7 cellular contexts compared by ENCODE assay signal in the genomic region with DNA sequence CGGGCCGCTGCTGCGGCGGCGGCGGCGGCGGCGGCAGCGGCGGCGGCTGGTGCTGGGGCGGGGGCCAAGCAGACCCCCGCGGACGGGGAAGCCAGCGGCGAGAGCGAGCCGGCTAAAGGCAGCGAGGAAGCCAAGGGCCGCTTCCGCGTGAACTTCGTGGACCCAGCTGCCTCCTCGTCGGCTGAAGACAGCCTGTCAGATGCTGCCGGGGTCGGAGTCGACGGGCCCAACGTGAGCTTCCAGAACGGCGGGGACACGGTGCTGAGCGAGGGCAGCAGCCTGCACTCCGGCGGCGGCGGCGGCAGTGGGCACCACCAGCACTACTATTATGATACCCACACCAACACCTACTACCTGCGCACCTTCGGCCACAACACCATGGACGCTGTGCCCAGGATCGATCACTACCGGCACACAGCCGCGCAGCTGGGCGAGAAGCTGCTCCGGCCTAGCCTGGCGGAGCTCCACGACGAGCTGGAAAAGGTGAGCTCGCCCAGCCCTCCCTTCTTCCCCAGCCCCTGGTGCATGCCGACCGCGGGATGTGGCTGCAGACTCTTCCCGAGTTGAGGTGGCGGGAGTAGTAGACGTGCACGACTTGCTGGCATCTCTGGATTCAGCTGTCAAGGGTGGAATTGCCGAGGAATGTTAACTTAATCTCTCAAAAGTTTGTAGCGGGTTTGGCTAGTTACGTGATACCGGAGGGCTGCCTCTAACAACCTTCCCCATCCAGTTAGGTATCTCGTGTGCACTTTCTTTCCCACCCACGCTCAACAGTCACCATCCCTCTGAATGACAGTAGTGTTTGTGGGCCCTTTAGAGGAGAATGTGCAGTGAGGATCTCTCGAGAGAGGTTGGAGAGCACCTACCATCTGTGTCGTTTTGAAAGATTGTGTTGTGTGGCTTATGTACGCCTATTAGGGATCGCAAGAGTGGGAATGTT. TPM values are rescaled to one million over a fixed set of nuclear protein-coding genes. Genes with fewer than 3 reads are reported as not detected.
DNase-seq lines count a peak whose midpoint lies in the region; ATAC-seq and TF ChIP-seq lines count a peak whose summit lies in the region.

No MANE protein-coding gene starts in this region.

- TF ChIP-seq CTCF in esophagus muscularis mucosa (IDR thresholded peaks at IDR 0.05): no peak

- H3K4me1 ChIP-seq in esophagus muscularis mucosa: peaks cover 24 to 61% (median 57%) of the 10 kb centered on the region in 4 donors

- H3K9me3 Mint-ChIP-seq in activated T-cell treated with anti-CD3 and anti-CD28 coated beads, Interleukin-2, amount 50 U/mL, for 24 hours: no peaks in the 10 kb centered on the region
- no peaks in the 10 kb centered on the region for H3K9me3 Mint-ChIP-seq in naive B cell

- H3K4me3 Mint-ChIP-seq in activated T-cell treated with anti-CD3 and anti-CD28 coated beads, Interleukin-2, amount 50 U/mL, for 24 hours: peak overlapping the region; percentile 86
- peak overlapping the region; percentile 84 to 98 (median 94) for H3K4me3 Mint-ChIP-seq in naive B cell

- peak; percentile 73 for DNase-seq in NCI-H524 treated with DMSO at 0.1 percent for 48 hours (lab: John Stamatoyannopoulos, UW)
- DNase-seq in activated T-cell treated with anti-CD3 and anti-CD28 coated beads, Interleukin-2, amount 50 U/mL, for 24 hours: peak; percentile 70
- DNase-seq in esophagus muscularis mucosa (ENCODE audit: extremely low spot score): no peak
- DNase-seq in naive B cell: peak; percentile 42
- peak; percentile 59 for DNase-seq in stimulated activated naive CD8-positive, alpha-beta T cell treated with anti-CD3 and anti-CD28 coated beads, Interleukin-15, Interleukin-2, amounts not matched to agents 100 U/mL and 50 U/mL, for 24 hours

- peak; percentile 10 for ATAC-seq in GM18505 (IDR thresholded peaks at IDR 0.05; ENCODE audit: unreplicated experiment)
- ATAC-seq in HG02798 (IDR thresholded peaks at IDR 0.05; ENCODE audit: poor library complexity, unreplicated experiment): peak; percentile 27
- ATAC-seq in naive B cell (ENCODE audit: low read depth in 2 of 2): peak; percentile 2 to 3
- ATAC-seq in stimulated activated naive CD8-positive, alpha-beta T cell treated with anti-CD3 and anti-CD28 coated beads, Interleukin-15, Interleukin-2, amounts not matched to agents 100 U/mL and 50 U/mL, for 24 hours: peak; percentile 29

- no peaks in the 10 kb centered on the region for H3K9me3 ChIP-seq in esophagus muscularis mucosa

- no peak for TF ChIP-seq POLR2A in GM18505 (IDR thresholded peaks at IDR 0.05; ENCODE audit: borderline replicate concordance, extremely low read depth, insufficient read depth, insufficient read length)
- no peak for TF ChIP-seq POLR2A in esophagus muscularis mucosa (IDR thresholded peaks at IDR 0.05; ENCODE audit: low read depth)

- no peaks in the 10 kb centered on the region for H3K36me3 ChIP-seq in esophagus muscularis mucosa

- peak overlapping the region; percentile 92 to 95 (median 94) for H3K4me3 ChIP-seq in esophagus muscularis mucosa

- 3% methylated on average over 32 of the region's 71 CpGs for WGBS in esophagus muscularis mucosa

- peaks cover 54% of the 10 kb centered on the region for H3K4me1 Mint-ChIP-seq in activated T-cell treated with anti-CD3 and anti-CD28 coated beads, Interleukin-2, amount 50 U/mL, for 24 hours (ENCODE audit: low read depth)
- peaks cover 43 to 61% (median 57%) of the 10 kb centered on the region in 3 donors for H3K4me1 Mint-ChIP-seq in naive B cell

- peaks cover 52% of the 10 kb centered on the region for H3K36me3 Mint-ChIP-seq in activated T-cell treated with anti-CD3 and anti-CD28 coated beads, Interleukin-2, amount 50 U/mL, for 24 hours (ENCODE audit: low read depth)
- H3K36me3 Mint-ChIP-seq in naive B cell: peaks cover 3 to 11% of the 10 kb centered on the region in 2 donors

- intact Hi-C loops in esophagus muscularis mucosa (cut with DNase I): loop anchor here (5.0 to 10.0 kb wide), 3 partner anchors 210 to 522 kb away; no protein-coding TSS in a partner anchor

- H3K27ac Mint-ChIP-seq in activated T-cell treated with anti-CD3 and anti-CD28 coated beads, Interleukin-2, amount 50 U/mL, for 24 hours: peak overlapping the region; percentile 81
- H3K27ac Mint-ChIP-seq in naive B cell: peak overlapping the region; percentile 51 to 95 (median 89)

- H3K27me3 ChIP-seq in esophagus muscularis mucosa: no peaks in the 10 kb centered on the region

- H3K27ac ChIP-seq in esophagus muscularis mucosa (replicated peaks in 1 of 4): peak overlapping the region; percentile 95 to 99 (median 97)

- H3K27me3 Mint-ChIP-seq in activated T-cell treated with anti-CD3 and anti-CD28 coated beads, Interleukin-2, amount 50 U/mL, for 24 hours: no peaks in the 10 kb centered on the region
- no peaks in the 10 kb centered on the region for H3K27me3 Mint-ChIP-seq in naive B cell

- no peak for TF ChIP-seq EP300 in esophagus muscularis mucosa (IDR thresholded peaks at IDR 0.05)

RNA-seq across cellular contexts. Expression of a gene that starts 0.9 kb away (rescaled TPM):
- total RNA-seq in esophagus muscularis mucosa: 100 to 1,000 TPM in 2 of 4 donors, 10 to 100 TPM in 2; 93.4 to 132 (median 113) TPM
- 10 to 100 TPM in 4 of 6 donors, 1 to 10 TPM in 2; 7.3 to 18.7 (median 11.3) TPM for polyA plus RNA-seq in naive B cell (ENCODE audit: low read depth in 6 of 6)
